Comparison of ENCODE assay signal across 8 cellular contexts in genomic region chr3:37058117-37058516, GRCh38.
"Had no signal": no experiment of that assay in that cellular context is flagged by ENCODE, and none has a peak within 500 bp of the region (broad histone marks: within the 10 kb centered on the region; RNA-seq: fewer than 3 reads in every experiment).

No MANE protein-coding gene starts in this region.

- H3K9me3 ChIP-seq: HAP-1 had no signal

- ATAC-seq: HCT116 had no signal

- H3K4me1 ChIP-seq: HAP-1 had no signal

- H3K4me3 ChIP-seq: HAP-1 had no signal

- H3K27ac ChIP-seq: HL-60 had no signal

- H3K27me3 Mint-ChIP-seq: IgD-negative memory B cell had no signal

- H3K27ac Mint-ChIP-seq: HFFc6, IgD-negative memory B cell had no signal

- DNase-seq: GOT3, H7, HFFc6, KG1 had no signal

- H3K4me3 Mint-ChIP-seq: HFFc6, IgD-negative memory B cell had no signal
